10 cellular contexts compared by ENCODE assay signal in the genomic region with DNA sequence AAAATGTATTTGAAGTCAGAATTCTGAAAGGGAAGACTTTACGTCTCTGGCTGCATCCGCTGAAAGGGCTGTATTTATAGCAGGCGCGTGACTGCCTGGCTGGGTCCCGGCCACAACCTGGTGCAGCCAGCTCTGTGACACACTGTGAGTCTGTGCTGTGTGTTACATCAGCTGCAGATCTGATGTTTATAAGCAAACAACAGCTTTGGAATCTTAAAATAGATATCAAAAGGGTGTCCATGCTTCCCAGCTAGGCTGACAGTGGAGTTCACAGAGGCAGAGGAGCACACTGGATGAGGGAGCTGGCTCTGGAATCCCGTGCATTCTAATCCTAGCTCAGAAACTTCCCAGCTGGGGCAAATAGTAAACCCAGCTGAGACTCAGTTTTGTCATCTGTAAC.
DNase-seq lines count a peak whose midpoint lies in the region; ATAC-seq and TF ChIP-seq lines count a peak whose summit lies in the region.
"Had no signal": no experiment of that assay in that cellular context is flagged by ENCODE, and none has a peak within 500 bp of the region (broad histone marks: within the 10 kb centered on the region; RNA-seq: fewer than 3 reads in every experiment).

No MANE protein-coding gene starts in this region.

- H3K27ac ChIP-seq in endodermal cell (ENCODE audit: low read depth, low read length) (no peak overlapping the region), aorta (ENCODE audit: low read depth in 1 of 2, low read length in 2 of 2) (peak overlapping the region in 1 of 2 donors; percentile 30), spleen (no peak overlapping the region)
- H3K27ac ChIP-seq: uterus had no signal

- TF ChIP-seq CTCF in endodermal cell (conservative IDR thresholded peaks at IDR 0.05) (no peak), spleen (IDR thresholded peaks at IDR 0.05 in 8 of 11, conservative IDR thresholded peaks at IDR 0.05 in 3 of 11) (no peak)
- TF ChIP-seq CTCF in activated CD8-positive, alpha-beta T cell treated with anti-CD3 and anti-CD28 coated beads for 36 hours (IDR thresholded peaks at IDR 0.05): no peak

- no peak overlapping the region for H3K9ac ChIP-seq in endodermal cell (ENCODE audit: extremely low read depth, low read length, poor library complexity, severe bottlenecking)

- no peaks in the 10 kb centered on the region for H3K27me3 Mint-ChIP-seq in endodermal cell (ENCODE audit: insufficient read depth)
- peaks cover 1% of the 10 kb centered on the region for H3K27me3 Mint-ChIP-seq in activated CD8-positive, alpha-beta T cell treated with anti-CD3 and anti-CD28 coated beads for 36 hours
- H3K27me3 Mint-ChIP-seq: CD4-positive, CD25-positive, alpha-beta regulatory T cell had no signal

- no peaks in the 10 kb centered on the region for H3K4me1 ChIP-seq in endodermal cell (ENCODE audit: control insufficient read depth, insufficient read depth, low read length)
- H3K4me1 ChIP-seq in aorta (ENCODE audit: control insufficient read depth in 1 of 2, insufficient read depth in 2 of 2, low read length in 2 of 2): no peaks in the 10 kb centered on the region
- H3K4me1 ChIP-seq in spleen: no peaks in the 10 kb centered on the region
- H3K4me1 ChIP-seq: uterus had no signal

- no peaks in the 10 kb centered on the region for H3K9me3 ChIP-seq in endodermal cell (ENCODE audit: control insufficient read depth, low read length)
- H3K9me3 ChIP-seq in aorta (ENCODE audit: control insufficient read depth, low read length): no peaks in the 10 kb centered on the region
- no peaks in the 10 kb centered on the region for H3K9me3 ChIP-seq in spleen
- H3K9me3 ChIP-seq: uterus had no signal

- H3K27ac Mint-ChIP-seq in endodermal cell: peak overlapping the region; percentile 33
- H3K27ac Mint-ChIP-seq in activated CD8-positive, alpha-beta T cell treated with anti-CD3 and anti-CD28 coated beads for 36 hours: no peak overlapping the region
- H3K27ac Mint-ChIP-seq: CD4-positive, CD25-positive, alpha-beta regulatory T cell had no signal

- WGBS in endodermal cell (ENCODE audit: insufficient coverage in 1 of 2, insufficient read length in 1 of 2), 2 experiments: 73 to 85% methylated on average over 4 to 6 of the region's 6 CpGs
- 5 to 6% methylated on average over 6 of the region's 6 CpGs for WGBS in aorta, 2 donors
- 37 to 48% (median 40%) methylated on average over 5 to 6 of the region's 6 CpGs for WGBS in spleen, 5 donors

- intact Hi-C loops in Right ventricle myocardium inferior (cut with DNase I): no loop called here
- intact Hi-C loops in cardiac septum (cut with DNase I): no loop called here
- intact Hi-C loops in aorta (cut with DNase I): loop anchor here (5.0 to 10.0 kb wide), 3 partner anchors 150 to 165 kb away; no protein-coding TSS in a partner anchor
- intact Hi-C loops in spleen (cut with DNase I; ENCODE audit: low total_unique reads): no loop called here
- intact Hi-C loops in activated CD8-positive, alpha-beta T cell treated with anti-CD3 and anti-CD28 coated beads for 36 hours (cut with micrococcal nuclease): no loop called here

- H3K9me3 Mint-ChIP-seq in endodermal cell: no peaks in the 10 kb centered on the region
- no peaks in the 10 kb centered on the region for H3K9me3 Mint-ChIP-seq in activated CD8-positive, alpha-beta T cell treated with anti-CD3 and anti-CD28 coated beads for 36 hours

- no peak overlapping the region for H3K4me3 Mint-ChIP-seq in endodermal cell
- no peak overlapping the region for H3K4me3 Mint-ChIP-seq in activated CD8-positive, alpha-beta T cell treated with anti-CD3 and anti-CD28 coated beads for 36 hours
- H3K4me3 Mint-ChIP-seq: CD4-positive, CD25-positive, alpha-beta regulatory T cell had no signal

- H3K27me3 ChIP-seq in endodermal cell (ENCODE audit: control insufficient read depth, insufficient read depth, low read length, poor library complexity, severe bottlenecking): no peaks in the 10 kb centered on the region
- no peaks in the 10 kb centered on the region for H3K27me3 ChIP-seq in aorta (ENCODE audit: control insufficient read depth in 1 of 2, insufficient read depth in 2 of 2, low read length in 1 of 2)
- H3K27me3 ChIP-seq in spleen (replicated peaks in 1 of 7): no peaks in the 10 kb centered on the region
- H3K27me3 ChIP-seq: uterus had no signal

- H3K4me1 Mint-ChIP-seq in endodermal cell: peaks cover 6% of the 10 kb centered on the region
- H3K4me1 Mint-ChIP-seq in activated CD8-positive, alpha-beta T cell treated with anti-CD3 and anti-CD28 coated beads for 36 hours (ENCODE audit: low read depth): no peaks in the 10 kb centered on the region
- H3K4me1 Mint-ChIP-seq: CD4-positive, CD25-positive, alpha-beta regulatory T cell had no signal

- CTCF ChIA-PET in activated CD8-positive, alpha-beta T cell treated with anti-CD3 and anti-CD28 coated beads for 36 hours (lab: Charles Lee): no interaction called here

- POLR2A ChIA-PET in activated CD8-positive, alpha-beta T cell treated with anti-CD3 and anti-CD28 coated beads for 36 hours (lab: Charles Lee): interaction anchor here (0.9 kb wide), 1 partner anchor 40 kb away, joined by 3 read pairs; no protein-coding TSS in a partner anchor

- no peaks in the 10 kb centered on the region for H3K36me3 ChIP-seq in endodermal cell (ENCODE audit: control insufficient read depth, insufficient read depth, low read length)
- H3K36me3 ChIP-seq in aorta (ENCODE audit: control insufficient read depth in 1 of 2, insufficient read depth in 2 of 2, low read length in 1 of 2): no peaks in the 10 kb centered on the region
- H3K36me3 ChIP-seq in spleen: no peaks in the 10 kb centered on the region
- H3K36me3 ChIP-seq: uterus had no signal

- peak; percentile 66 for DNase-seq in Right ventricle myocardium inferior (ENCODE audit: missing footprints)
- no peak for DNase-seq in cardiac septum (ENCODE audit: low spot score)
- DNase-seq in endodermal cell: peak; percentile 48
- DNase-seq in midbrain (lab: John Stamatoyannopoulos, UW): peak; percentile 68
- DNase-seq in aorta: peak; percentile 74 to 83
- DNase-seq in spleen: no peak
- no peak for DNase-seq in activated CD8-positive, alpha-beta T cell treated with anti-CD3 and anti-CD28 coated beads for 36 hours
- no peak for DNase-seq in activated CD8-positive, alpha-beta memory T cell treated with anti-CD3 and anti-CD28 coated beads, Interleukin-2, amount 50 U/mL, for 48 hours
- DNase-seq: CD4-positive, CD25-positive, alpha-beta regulatory T cell had no signal

- no peaks in the 10 kb centered on the region for H3K36me3 Mint-ChIP-seq in endodermal cell (ENCODE audit: low read depth)
- no peaks in the 10 kb centered on the region for H3K36me3 Mint-ChIP-seq in activated CD8-positive, alpha-beta T cell treated with anti-CD3 and anti-CD28 coated beads for 36 hours (ENCODE audit: low read depth)
- H3K36me3 Mint-ChIP-seq: CD4-positive, CD25-positive, alpha-beta regulatory T cell had no signal

- H3K4me3 ChIP-seq in endodermal cell (ENCODE audit: low read length) (no peak overlapping the region), aorta (ENCODE audit: low read length in 2 of 2) (no peak overlapping the region), spleen (no peak overlapping the region)
- H3K4me3 ChIP-seq: uterus had no signal

- peak; percentile 94 for ATAC-seq in Right ventricle myocardium inferior
- ATAC-seq in aorta (ENCODE audit: low FRiP score): peak; percentile 82
- no peak for ATAC-seq in activated CD8-positive, alpha-beta T cell treated with anti-CD3 and anti-CD28 coated beads for 36 hours

- TF ChIP-seq POLR2A in spleen (IDR thresholded peaks at IDR 0.05): no peak

Comparison
In these comparisons a context has a peak if more than half of its experiments do, and no peak if none do; other contexts are left out.
1. DNase-seq: peak in Right ventricle myocardium inferior (single experiment), endodermal cell (single experiment), midbrain (single experiment) and aorta (2 of 2); none in cardiac septum (single experiment), spleen (single experiment), activated CD8-positive, alpha-beta T cell treated with anti-CD3 and anti-CD28 coated beads for 36 hours (single experiment) and activated CD8-positive, alpha-beta memory T cell treated with anti-CD3 and anti-CD28 coated beads, Interleukin-2, amount 50 U/mL, for 48 hours (single experiment).
2. intact Hi-C loops: an anchor here in aorta (5.0 to 10.0 kb wide); none called in Right ventricle myocardium inferior, cardiac septum, spleen and activated CD8-positive, alpha-beta T cell treated with anti-CD3 and anti-CD28 coated beads for 36 hours.